2 cellular contexts compared by ENCODE assay signal in the genomic region with DNA sequence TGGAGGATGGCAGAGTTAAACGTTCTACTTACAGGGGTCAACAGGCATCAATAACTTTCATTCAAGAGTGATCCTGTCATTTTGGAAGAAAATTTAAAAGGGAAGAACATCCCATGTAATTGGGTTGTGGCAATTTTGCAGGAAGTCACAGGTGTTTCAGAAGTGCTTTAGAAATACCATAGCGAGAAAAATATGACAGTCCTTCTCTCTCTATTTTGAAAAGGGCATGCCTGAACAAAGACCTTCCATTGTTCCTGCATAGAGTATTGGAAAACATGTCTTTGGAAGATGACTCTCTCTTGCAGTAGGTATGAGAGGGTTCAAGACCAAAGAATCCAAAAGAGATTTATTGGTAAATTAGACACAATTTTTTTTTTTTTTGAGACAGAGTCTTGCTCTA.
TF ChIP-seq lines count a peak whose summit lies in the region.

No MANE protein-coding gene starts in this region.

TF ChIP-seq in GM23338, 12 proteins besides CTCF, POLR2A, EP300 and RAD21 (continued from another document):
- TF ChIP-seq, protein P1, sequence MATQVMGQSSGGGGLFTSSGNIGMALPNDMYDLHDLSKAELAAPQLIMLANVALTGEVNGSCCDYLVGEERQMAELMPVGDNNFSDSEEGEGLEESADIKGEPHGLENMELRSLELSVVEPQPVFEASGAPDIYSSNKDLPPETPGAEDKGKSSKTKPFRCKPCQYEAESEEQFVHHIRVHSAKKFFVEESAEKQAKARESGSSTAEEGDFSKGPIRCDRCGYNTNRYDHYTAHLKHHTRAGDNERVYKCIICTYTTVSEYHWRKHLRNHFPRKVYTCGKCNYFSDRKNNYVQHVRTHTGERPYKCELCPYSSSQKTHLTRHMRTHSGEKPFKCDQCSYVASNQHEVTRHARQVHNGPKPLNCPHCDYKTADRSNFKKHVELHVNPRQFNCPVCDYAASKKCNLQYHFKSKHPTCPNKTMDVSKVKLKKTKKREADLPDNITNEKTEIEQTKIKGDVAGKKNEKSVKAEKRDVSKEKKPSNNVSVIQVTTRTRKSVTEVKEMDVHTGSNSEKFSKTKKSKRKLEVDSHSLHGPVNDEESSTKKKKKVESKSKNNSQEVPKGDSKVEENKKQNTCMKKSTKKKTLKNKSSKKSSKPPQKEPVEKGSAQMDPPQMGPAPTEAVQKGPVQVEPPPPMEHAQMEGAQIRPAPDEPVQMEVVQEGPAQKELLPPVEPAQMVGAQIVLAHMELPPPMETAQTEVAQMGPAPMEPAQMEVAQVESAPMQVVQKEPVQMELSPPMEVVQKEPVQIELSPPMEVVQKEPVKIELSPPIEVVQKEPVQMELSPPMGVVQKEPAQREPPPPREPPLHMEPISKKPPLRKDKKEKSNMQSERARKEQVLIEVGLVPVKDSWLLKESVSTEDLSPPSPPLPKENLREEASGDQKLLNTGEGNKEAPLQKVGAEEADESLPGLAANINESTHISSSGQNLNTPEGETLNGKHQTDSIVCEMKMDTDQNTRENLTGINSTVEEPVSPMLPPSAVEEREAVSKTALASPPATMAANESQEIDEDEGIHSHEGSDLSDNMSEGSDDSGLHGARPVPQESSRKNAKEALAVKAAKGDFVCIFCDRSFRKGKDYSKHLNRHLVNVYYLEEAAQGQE (IDR thresholded peaks at IDR 0.05; ENCODE audit: unreplicated experiment), result no peak
- TF ChIP-seq ZNF331 (CRISPR knock-in tag; IDR thresholded peaks at IDR 0.05; ENCODE audit: low read depth) (no peak), POLR2AphosphoS5 (IDR thresholded peaks at IDR 0.05; ENCODE audit: low read depth) (no peak)
- TF ChIP-seq, protein P2, sequence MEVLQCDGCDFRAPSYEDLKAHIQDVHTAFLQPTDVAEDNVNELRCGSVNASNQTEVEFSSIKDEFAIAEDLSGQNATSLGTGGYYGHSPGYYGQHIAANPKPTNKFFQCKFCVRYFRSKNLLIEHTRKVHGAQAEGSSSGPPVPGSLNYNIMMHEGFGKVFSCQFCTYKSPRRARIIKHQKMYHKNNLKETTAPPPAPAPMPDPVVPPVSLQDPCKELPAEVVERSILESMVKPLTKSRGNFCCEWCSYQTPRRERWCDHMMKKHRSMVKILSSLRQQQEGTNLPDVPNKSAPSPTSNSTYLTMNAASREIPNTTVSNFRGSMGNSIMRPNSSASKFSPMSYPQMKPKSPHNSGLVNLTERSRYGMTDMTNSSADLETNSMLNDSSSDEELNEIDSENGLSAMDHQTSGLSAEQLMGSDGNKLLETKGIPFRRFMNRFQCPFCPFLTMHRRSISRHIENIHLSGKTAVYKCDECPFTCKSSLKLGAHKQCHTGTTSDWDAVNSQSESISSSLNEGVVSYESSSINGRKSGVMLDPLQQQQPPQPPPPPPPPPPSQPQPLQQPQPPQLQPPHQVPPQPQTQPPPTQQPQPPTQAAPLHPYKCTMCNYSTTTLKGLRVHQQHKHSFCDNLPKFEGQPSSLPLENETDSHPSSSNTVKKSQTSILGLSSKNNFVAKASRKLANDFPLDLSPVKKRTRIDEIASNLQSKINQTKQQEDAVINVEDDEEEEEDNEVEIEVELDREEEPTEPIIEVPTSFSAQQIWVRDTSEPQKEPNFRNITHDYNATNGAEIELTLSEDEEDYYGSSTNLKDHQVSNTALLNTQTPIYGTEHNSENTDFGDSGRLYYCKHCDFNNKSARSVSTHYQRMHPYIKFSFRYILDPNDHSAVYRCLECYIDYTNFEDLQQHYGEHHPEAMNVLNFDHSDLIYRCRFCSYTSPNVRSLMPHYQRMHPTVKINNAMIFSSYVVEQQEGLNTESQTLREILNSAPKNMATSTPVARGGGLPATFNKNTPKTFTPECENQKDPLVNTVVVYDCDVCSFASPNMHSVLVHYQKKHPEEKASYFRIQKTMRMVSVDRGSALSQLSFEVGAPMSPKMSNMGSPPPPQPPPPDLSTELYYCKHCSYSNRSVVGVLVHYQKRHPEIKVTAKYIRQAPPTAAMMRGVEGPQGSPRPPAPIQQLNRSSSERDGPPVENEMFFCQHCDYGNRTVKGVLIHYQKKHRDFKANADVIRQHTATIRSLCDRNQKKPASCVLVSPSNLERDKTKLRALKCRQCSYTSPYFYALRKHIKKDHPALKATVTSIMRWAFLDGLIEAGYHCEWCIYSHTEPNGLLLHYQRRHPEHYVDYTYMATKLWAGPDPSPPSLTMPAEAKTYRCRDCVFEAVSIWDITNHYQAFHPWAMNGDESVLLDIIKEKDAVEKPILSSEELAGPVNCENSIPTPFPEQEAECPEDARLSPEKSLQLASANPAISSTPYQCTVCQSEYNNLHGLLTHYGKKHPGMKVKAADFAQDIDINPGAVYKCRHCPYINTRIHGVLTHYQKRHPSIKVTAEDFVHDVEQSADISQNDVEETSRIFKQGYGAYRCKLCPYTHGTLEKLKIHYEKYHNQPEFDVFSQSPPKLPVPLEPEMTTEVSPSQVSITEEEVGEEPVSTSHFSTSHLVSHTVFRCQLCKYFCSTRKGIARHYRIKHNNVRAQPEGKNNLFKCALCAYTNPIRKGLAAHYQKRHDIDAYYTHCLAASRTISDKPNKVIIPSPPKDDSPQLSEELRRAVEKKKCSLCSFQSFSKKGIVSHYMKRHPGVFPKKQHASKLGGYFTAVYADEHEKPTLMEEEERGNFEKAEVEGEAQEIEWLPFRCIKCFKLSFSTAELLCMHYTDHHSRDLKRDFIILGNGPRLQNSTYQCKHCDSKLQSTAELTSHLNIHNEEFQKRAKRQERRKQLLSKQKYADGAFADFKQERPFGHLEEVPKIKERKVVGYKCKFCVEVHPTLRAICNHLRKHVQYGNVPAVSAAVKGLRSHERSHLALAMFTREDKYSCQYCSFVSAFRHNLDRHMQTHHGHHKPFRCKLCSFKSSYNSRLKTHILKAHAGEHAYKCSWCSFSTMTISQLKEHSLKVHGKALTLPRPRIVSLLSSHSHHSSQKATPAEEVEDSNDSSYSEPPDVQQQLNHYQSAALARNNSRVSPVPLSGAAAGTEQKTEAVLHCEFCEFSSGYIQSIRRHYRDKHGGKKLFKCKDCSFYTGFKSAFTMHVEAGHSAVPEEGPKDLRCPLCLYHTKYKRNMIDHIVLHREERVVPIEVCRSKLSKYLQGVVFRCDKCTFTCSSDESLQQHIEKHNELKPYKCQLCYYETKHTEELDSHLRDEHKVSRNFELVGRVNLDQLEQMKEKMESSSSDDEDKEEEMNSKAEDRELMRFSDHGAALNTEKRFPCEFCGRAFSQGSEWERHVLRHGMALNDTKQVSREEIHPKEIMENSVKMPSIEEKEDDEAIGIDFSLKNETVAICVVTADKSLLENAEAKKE (CRISPR knock-in tag; IDR thresholded peaks at IDR 0.05), result no peak

TF ChIP-seq in HEK293, 187 proteins besides CTCF, POLR2A, EP300 and RAD21 (continued from another document):
- TF ChIP-seq, protein P3, sequence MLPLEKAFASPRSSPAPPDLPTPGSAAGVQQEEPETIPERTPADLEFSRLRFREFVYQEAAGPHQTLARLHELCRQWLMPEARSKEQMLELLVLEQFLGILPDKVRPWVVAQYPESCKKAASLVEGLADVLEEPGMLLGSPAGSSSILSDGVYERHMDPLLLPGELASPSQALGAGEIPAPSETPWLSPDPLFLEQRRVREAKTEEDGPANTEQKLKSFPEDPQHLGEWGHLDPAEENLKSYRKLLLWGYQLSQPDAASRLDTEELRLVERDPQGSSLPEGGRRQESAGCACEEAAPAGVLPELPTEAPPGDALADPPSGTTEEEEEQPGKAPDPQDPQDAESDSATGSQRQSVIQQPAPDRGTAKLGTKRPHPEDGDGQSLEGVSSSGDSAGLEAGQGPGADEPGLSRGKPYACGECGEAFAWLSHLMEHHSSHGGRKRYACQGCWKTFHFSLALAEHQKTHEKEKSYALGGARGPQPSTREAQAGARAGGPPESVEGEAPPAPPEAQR (tag by site-specific recombination; IDR thresholded peaks at IDR 0.05), result no peak
